ENCODE assay signal across 27 cellular contexts in the genomic region with DNA sequence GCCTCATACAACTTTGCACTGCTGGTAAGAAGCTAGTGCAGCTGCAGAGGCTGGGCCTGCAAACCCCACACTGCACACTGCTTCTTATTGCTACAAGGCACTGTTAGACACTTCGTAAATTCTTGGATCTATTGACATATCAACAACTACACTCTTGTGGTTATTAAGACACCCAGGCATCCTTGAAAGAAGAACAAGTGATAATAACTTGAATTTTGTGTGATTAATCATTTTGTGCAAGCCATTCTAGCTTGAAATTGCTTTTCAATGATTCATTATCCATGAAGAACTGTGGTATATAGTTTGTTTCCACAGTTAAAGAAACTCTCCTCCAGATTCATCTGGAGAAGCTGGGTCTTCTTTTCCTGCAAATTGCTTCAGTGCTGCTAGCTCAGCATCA. TPM values are rescaled to one million over a fixed set of nuclear protein-coding genes. Genes with fewer than 3 reads are reported as not detected.
DNase-seq lines count a peak whose midpoint lies in the region; ATAC-seq, FAIRE-seq and TF ChIP-seq lines count a peak whose summit lies in the region.
"Had no signal": no experiment of that assay in that cellular context is flagged by ENCODE, and none has a peak within 500 bp of the region (broad histone marks: within the 10 kb centered on the region; RNA-seq: fewer than 3 reads in every experiment).

No MANE protein-coding gene starts in this region.

- no peak for TF ChIP-seq POLR2A in IMR-90 (IDR thresholded peaks at IDR 0.05; ENCODE audit: low read depth, low read length)

- intact Hi-C loops in IMR-90 (cut with micrococcal nuclease), result no loop called here

- no peak overlapping the region for H3K56ac ChIP-seq in IMR-90 (ENCODE audit: extremely low read depth, insufficient read depth, low read length)

- no peak overlapping the region for H2BK15ac ChIP-seq in IMR-90 (ENCODE audit: low read depth, low read length)

- H3K36me3 ChIP-seq in IMR-90 (ENCODE audit: control insufficient read depth, insufficient read depth, low read length), result no peaks in the 10 kb centered on the region
- H3K36me3 ChIP-seq in bronchial epithelial cell (ENCODE audit: control insufficient read depth, insufficient read depth, low read length), result no peaks in the 10 kb centered on the region
- H3K36me3 ChIP-seq: neural progenitor cell, spleen had no signal

- dilution Hi-C loops in IMR-90 (cut with HindIII; ENCODE audit: low sequenced_read_pairs, unreplicated experiment), result no loop called here

- H3K27me3 ChIP-seq in IMR-90 (ENCODE audit: control insufficient read depth, insufficient read depth, low read length), result no peaks in the 10 kb centered on the region
- no peaks in the 10 kb centered on the region for H3K27me3 ChIP-seq in bronchial epithelial cell (ENCODE audit: control insufficient read depth, insufficient read depth, low read length)
- H3K27me3 ChIP-seq: neural progenitor cell, spleen had no signal

- in situ Hi-C loops in IMR-90 (cut with MboI; ENCODE audit: low sequenced_read_pairs), result no loop called here

- CTCF ChIA-PET in IMR-90 (lab: Yijun Ruan, JAX), result interaction anchor here (0.8 kb wide), 1 partner anchor 12 kb away, joined by 3 read pairs; no protein-coding TSS in a partner anchor

- no peak overlapping the region for H2BK5ac ChIP-seq in IMR-90 (ENCODE audit: low read depth, low read length, poor library complexity, severe bottlenecking)

- TF ChIP-seq RAD21 in IMR-90 (IDR thresholded peaks at IDR 0.05; ENCODE audit: low read length), result no peak

- no peak overlapping the region for H3K18ac ChIP-seq in IMR-90 (ENCODE audit: low read depth, low read length)

- H2AFZ ChIP-seq in IMR-90 (replicated peaks; ENCODE audit: low read length, poor library complexity), result no peak overlapping the region
- H2AFZ ChIP-seq: neural progenitor cell had no signal

- peaks cover 3% of the 10 kb centered on the region; the same call in 1 of the 2 replicates for H3K4me1 ChIP-seq in IMR-90 (ENCODE audit: control insufficient read depth, insufficient read depth, low read length)
- H3K4me1 ChIP-seq: A549, neural progenitor cell, psoas muscle, spleen had no signal

- H2AK9ac ChIP-seq in IMR-90 (replicated peaks; ENCODE audit: low read depth, low read length, poor library complexity), result no peak overlapping the region

- POLR2A ChIA-PET in IMR-90 (lab: Charles Lee; ENCODE audit: unreplicated experiment), result no interaction called here

- no peak for TF ChIP-seq CTCF in IMR-90 (conservative IDR thresholded peaks at IDR 0.05; ENCODE audit: low read depth, low read length)
- TF ChIP-seq CTCF in bronchial epithelial cell (IDR thresholded peaks at IDR 0.05; ENCODE audit: insufficient read depth, low read length, severe bottlenecking), result no peak

- DNase-seq in AG08396 (ENCODE audit: low spot score) (peak; percentile 8), IMR-90 (peak; percentile 54), bronchial epithelial cell (ENCODE audit: low read depth) (peak; percentile 50), iris pigment epithelial cell (ENCODE audit: low read depth) (peak; percentile 74), T1000 (lab: John Stamatoyannopoulos, UW) (no peak), left lobe of liver (ENCODE audit: low spot score) (no peak), retina (no peak)
- DNase-seq: activated CD4-positive, alpha-beta T cell treated with anti-CD3 and anti-CD28 coated beads, Interleukin-2, amount 50 U/mL, for 4 hours; activated T-cell treated with anti-CD3 and anti-CD28 coated beads for 4 hours; anterior cingulate cortex; CD4-positive, CD25-positive, alpha-beta regulatory T cell; Karpas-422; left ventricle myocardium superior; mucosa of descending colon; NCI-H1105 treated with DMSO at 0.1 percent for 48 hours; NCI-H526; psoas muscle; SIG-M5; spleen; stimulated activated CD4-positive, alpha-beta T cell treated with anti-CD3 and anti-CD28 coated beads, Interleukin-4, amount 100 ng/mL, for 4 hours; substantia nigra had no signal

- no peak overlapping the region for H3K4me3 ChIP-seq in IMR-90 (ENCODE audit: insufficient read depth, low read depth, low read length)
- no peak overlapping the region for H3K4me3 ChIP-seq in bronchial epithelial cell (ENCODE audit: low read depth, low read length)
- H3K4me3 ChIP-seq: A549, coronary artery, mucosa of descending colon, neural progenitor cell, psoas muscle, spleen had no signal

- ATAC-seq in IMR-90 (ENCODE audit: low read depth) (peak; percentile 68), GM19463 (IDR thresholded peaks at IDR 0.05; ENCODE audit: unreplicated experiment) (no peak), left lobe of liver (no peak)
- ATAC-seq: A549, left ventricle myocardium superior, mucosa of descending colon, psoas muscle had no signal

- no peak for FAIRE-seq in bronchial epithelial cell (lab: Jason Lieb, UNC)
- FAIRE-seq: A549, HTR-8/SVneo had no signal

- H2AK5ac ChIP-seq in IMR-90 (ENCODE audit: low read depth, low read length), result no peak overlapping the region

- no peak overlapping the region for H3K4ac ChIP-seq in IMR-90 (ENCODE audit: low read depth, low read length)

- H3K9me1 ChIP-seq in IMR-90 (ENCODE audit: insufficient read depth, low read length), result no peaks in the 10 kb centered on the region; the same call in 1 of the 2 replicates

- H2BK120ac ChIP-seq in IMR-90 (ENCODE audit: low read depth, low read length), result no peak overlapping the region

- no peak overlapping the region for H3K27ac ChIP-seq in IMR-90 (ENCODE audit: insufficient read depth, low read length)
- H3K27ac ChIP-seq: A549, coronary artery, neural progenitor cell, psoas muscle, spleen, VCaP had no signal

- no peaks in the 10 kb centered on the region for H4K20me1 ChIP-seq in IMR-90 (ENCODE audit: insufficient read depth, low read length)

- H3K79me1 ChIP-seq in IMR-90 (ENCODE audit: low read depth in 1 of 2, low read length in 2 of 2), result no peaks in the 10 kb centered on the region

- no peaks in the 10 kb centered on the region for H3K9me3 ChIP-seq in IMR-90 (ENCODE audit: control insufficient read depth, insufficient read depth, low read length)
- H3K9me3 ChIP-seq: A549, mucosa of descending colon, psoas muscle, spleen had no signal

- no peak overlapping the region for H4K91ac ChIP-seq in IMR-90 (ENCODE audit: insufficient read depth, low read depth, low read length)

- WGBS in IMR-90 (ENCODE audit: extremely low coverage in 2 of 2, insufficient read length in 1 of 2), 2 experiments, result no CpG with 5 or more reads among the region's 1 CpG

- H2BK20ac ChIP-seq in IMR-90 (ENCODE audit: low read depth, low read length), result no peak overlapping the region

- no peak overlapping the region for H4K8ac ChIP-seq in IMR-90 (ENCODE audit: low read depth in 2 of 2, low read length in 2 of 2)

- H3K4me2 ChIP-seq in IMR-90 (ENCODE audit: low read depth, low read length), result no peak overlapping the region; the same call in 1 of the 2 replicates
- H3K4me2 ChIP-seq: A549, neural progenitor cell had no signal

- no peak overlapping the region for H3K9ac ChIP-seq in IMR-90 (ENCODE audit: low read depth, low read length)
- H3K9ac ChIP-seq: neural progenitor cell had no signal

- H4K5ac ChIP-seq in IMR-90 (ENCODE audit: low read depth, low read length), result no peak overlapping the region

- BruUV-seq in IMR-90 (replicated peaks; lab: Mats Ljungman, UMichigan), result no TSS peak

- H3K23ac ChIP-seq in IMR-90 (ENCODE audit: low read depth, low read length), result no peak overlapping the region

- no peak overlapping the region for H3K14ac ChIP-seq in IMR-90 (replicated peaks; ENCODE audit: low read depth, low read length)

TF ChIP-seq in IMR-90, 13 proteins besides CTCF, POLR2A, EP300 and RAD21:
- TF ChIP-seq BHLHE40 (IDR thresholded peaks at IDR 0.05; ENCODE audit: low read depth, low read length), result no peak
- no peak for TF ChIP-seq CHD1 (IDR thresholded peaks at IDR 0.05; ENCODE audit: low read depth, low read length)
- TF ChIP-seq FOS (IDR thresholded peaks at IDR 0.05; ENCODE audit: low read depth, low read length), result no peak
- TF ChIP-seq RFX5 (IDR thresholded peaks at IDR 0.05; ENCODE audit: low read depth, low read length), result no peak
- TF ChIP-seq MAFK (IDR thresholded peaks at IDR 0.05; ENCODE audit: low read depth, low read length), result no peak
- no peak for TF ChIP-seq MXI1 (IDR thresholded peaks at IDR 0.05; ENCODE audit: borderline replicate concordance, low read depth, low read length)
- TF ChIP-seq, protein P1, sequence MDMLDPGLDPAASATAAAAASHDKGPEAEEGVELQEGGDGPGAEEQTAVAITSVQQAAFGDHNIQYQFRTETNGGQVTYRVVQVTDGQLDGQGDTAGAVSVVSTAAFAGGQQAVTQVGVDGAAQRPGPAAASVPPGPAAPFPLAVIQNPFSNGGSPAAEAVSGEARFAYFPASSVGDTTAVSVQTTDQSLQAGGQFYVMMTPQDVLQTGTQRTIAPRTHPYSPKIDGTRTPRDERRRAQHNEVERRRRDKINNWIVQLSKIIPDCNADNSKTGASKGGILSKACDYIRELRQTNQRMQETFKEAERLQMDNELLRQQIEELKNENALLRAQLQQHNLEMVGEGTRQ (IDR thresholded peaks at IDR 0.05; ENCODE audit: low read depth, low read length), result no peak
- TF ChIP-seq, protein P2, sequence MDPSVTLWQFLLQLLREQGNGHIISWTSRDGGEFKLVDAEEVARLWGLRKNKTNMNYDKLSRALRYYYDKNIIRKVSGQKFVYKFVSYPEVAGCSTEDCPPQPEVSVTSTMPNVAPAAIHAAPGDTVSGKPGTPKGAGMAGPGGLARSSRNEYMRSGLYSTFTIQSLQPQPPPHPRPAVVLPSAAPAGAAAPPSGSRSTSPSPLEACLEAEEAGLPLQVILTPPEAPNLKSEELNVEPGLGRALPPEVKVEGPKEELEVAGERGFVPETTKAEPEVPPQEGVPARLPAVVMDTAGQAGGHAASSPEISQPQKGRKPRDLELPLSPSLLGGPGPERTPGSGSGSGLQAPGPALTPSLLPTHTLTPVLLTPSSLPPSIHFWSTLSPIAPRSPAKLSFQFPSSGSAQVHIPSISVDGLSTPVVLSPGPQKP (IDR thresholded peaks at IDR 0.05; ENCODE audit: borderline replicate concordance, low read depth, low read length), result no peak
- no peak for TF ChIP-seq MAZ (IDR thresholded peaks at IDR 0.05; ENCODE audit: borderline replicate concordance, low read depth, low read length)
- no peak for TF ChIP-seq SMC3 (IDR thresholded peaks at IDR 0.05; ENCODE audit: low read depth, low read length)

RNA-seq across cellular contexts. Expression of a gene that starts 33.7 kb away (rescaled TPM):
- total RNA-seq in IMR-90 (2012; rRNA removed) (0.18 and 0.28 TPM in 2 replicates), bronchial epithelial cell (0.13 TPM in 1 of 2 replicates, not detected in the other), left lobe of liver (0.63 TPM)
- polyA plus RNA-seq in IMR-90 (2012; rRNA removed), result 0.13 and 0.19 TPM in 2 replicates
- polyA plus RNA-seq in IMR-90 (2012; cell fraction: cytosol; rRNA removed), result 0.01 and 0.13 TPM in 2 replicates
- 0.10 and 0.52 TPM in 2 replicates for polyA plus RNA-seq in IMR-90 (2012; cell fraction: nucleus; rRNA removed; ENCODE audit: low replicate concordance)

Comparison
In these comparisons a context has a peak if more than half of its experiments do, and no peak if none do; other contexts are left out.
1. DNase-seq: peak in AG08396 (single experiment), IMR-90 (single experiment), bronchial epithelial cell (single experiment) and iris pigment epithelial cell (single experiment); none in T1000 (single experiment), left lobe of liver (single experiment) and retina (single experiment).